ENCODE assay signal across 15 cellular contexts in genomic region chr7:131298608-131298992, GRCh38.
"Had no signal": no experiment of that assay in that cellular context is flagged by ENCODE, and none has a peak within 500 bp of the region (broad histone marks: within the 10 kb centered on the region; RNA-seq: fewer than 3 reads in every experiment).

No MANE protein-coding gene starts in this region.

- H3K36me3 Mint-ChIP-seq: activated CD8-positive, alpha-beta memory T cell treated with anti-CD3 and anti-CD28 coated beads, Interleukin-2, amount 10 ng/mL, durations not matched to agents 7 days and 5 days; activated naive CD8-positive, alpha-beta T cell treated with anti-CD3 and anti-CD28 coated beads, Interleukin-2, amount 10 ng/mL, durations not matched to agents 7 days and 5 days had no signal

- H3K4me1 Mint-ChIP-seq: activated CD8-positive, alpha-beta memory T cell treated with anti-CD3 and anti-CD28 coated beads, Interleukin-2, amount 10 ng/mL, durations not matched to agents 7 days and 5 days; activated naive CD8-positive, alpha-beta T cell treated with anti-CD3 and anti-CD28 coated beads, Interleukin-2, amount 10 ng/mL, durations not matched to agents 7 days and 5 days; central memory CD8-positive, alpha-beta T cell had no signal

- DNase-seq: activated CD4-positive, alpha-beta T cell treated with anti-CD3 and anti-CD28 coated beads for 1 hour; activated CD4-positive, alpha-beta T cell treated with anti-CD3 and anti-CD28 coated beads, Interleukin-2, amount 50 U/mL, for 48 hours; activated CD8-positive, alpha-beta memory T cell treated with anti-CD3 and anti-CD28 coated beads, Interleukin-2, amount 10 ng/mL, durations not matched to agents 7 days and 5 days; activated gamma-delta T cell treated with Interleukin-2 at 50 U/mL for 16 hours; activated naive CD8-positive, alpha-beta T cell treated with anti-CD3 and anti-CD28 coated beads, Interleukin-2, amount 10 ng/mL, durations not matched to agents 7 days and 5 days; activated T-cell treated with anti-CD3 and anti-CD28 coated beads, Interleukin-2, amount 50 U/mL, for 4 hours; effector memory CD8-positive, alpha-beta T cell; mesendoderm; stimulated activated CD4-positive, alpha-beta T cell treated with anti-CD3 and anti-CD28 coated beads, Interleukin-12 subunit alpha, Interleukin-12 subunit beta, amount 100 ng/mL, for 4 hours; stimulated activated naive CD8-positive, alpha-beta T cell treated with anti-CD3 and anti-CD28 coated beads, Interleukin-15, Interleukin-2, amounts not matched to agents 100 U/mL and 50 U/mL, for 24 hours; SW 1271; thyroid gland; uterus had no signal

- H3K27ac ChIP-seq: thyroid gland, uterus had no signal

- H3K9me3 ChIP-seq: thyroid gland, uterus had no signal

- H3K27ac Mint-ChIP-seq: activated CD8-positive, alpha-beta memory T cell treated with anti-CD3 and anti-CD28 coated beads, Interleukin-2, amount 10 ng/mL, durations not matched to agents 7 days and 5 days; activated naive CD8-positive, alpha-beta T cell treated with anti-CD3 and anti-CD28 coated beads, Interleukin-2, amount 10 ng/mL, durations not matched to agents 7 days and 5 days; effector memory CD8-positive, alpha-beta T cell had no signal

- H3K36me3 ChIP-seq: thyroid gland, uterus had no signal

- H3K9me3 Mint-ChIP-seq: activated naive CD8-positive, alpha-beta T cell treated with anti-CD3 and anti-CD28 coated beads, Interleukin-2, amount 10 ng/mL, durations not matched to agents 7 days and 5 days; activated T-cell treated with anti-CD3 and anti-CD28 coated beads, Interleukin-2, amount 50 U/mL, for 4 hours; central memory CD8-positive, alpha-beta T cell; effector memory CD8-positive, alpha-beta T cell had no signal

- H3K4me1 ChIP-seq: uterus had no signal

- H3K27me3 ChIP-seq: thyroid gland, uterus had no signal

- H3K4me3 ChIP-seq: thyroid gland, uterus had no signal

- H3K4me3 Mint-ChIP-seq: activated CD8-positive, alpha-beta memory T cell treated with anti-CD3 and anti-CD28 coated beads, Interleukin-2, amount 10 ng/mL, durations not matched to agents 7 days and 5 days; activated naive CD8-positive, alpha-beta T cell treated with anti-CD3 and anti-CD28 coated beads, Interleukin-2, amount 10 ng/mL, durations not matched to agents 7 days and 5 days; activated T-cell treated with anti-CD3 and anti-CD28 coated beads, Interleukin-2, amount 50 U/mL, for 4 hours; central memory CD8-positive, alpha-beta T cell; effector memory CD8-positive, alpha-beta T cell had no signal

- ATAC-seq: activated CD8-positive, alpha-beta memory T cell treated with anti-CD3 and anti-CD28 coated beads, Interleukin-2, amount 10 ng/mL, durations not matched to agents 7 days and 5 days; activated T-cell treated with anti-CD3 and anti-CD28 coated beads, Interleukin-2, amount 50 U/mL, for 4 hours; effector memory CD8-positive, alpha-beta T cell; left lobe of liver; stimulated activated naive CD8-positive, alpha-beta T cell treated with anti-CD3 and anti-CD28 coated beads, Interleukin-15, Interleukin-2, amounts not matched to agents 100 U/mL and 50 U/mL, for 24 hours had no signal
